20 cellular contexts compared by ENCODE assay signal in genomic region chr14:99606359-99606758, GRCh38. TPM values are rescaled to one million over a fixed set of nuclear protein-coding genes. Genes with fewer than 3 reads are reported as not detected.
DNase-seq lines count a peak whose midpoint lies in the region; ATAC-seq and TF ChIP-seq lines count a peak whose summit lies in the region.
"Had no signal": no experiment of that assay in that cellular context is flagged by ENCODE, and none has a peak within 500 bp of the region (broad histone marks: within the 10 kb centered on the region; RNA-seq: fewer than 3 reads in every experiment).

No MANE protein-coding gene starts in this region.

- peaks cover 22 to 30% (median 29%) of the 10 kb centered on the region in 3 donors for H3K4me1 Mint-ChIP-seq in T-cell
- peaks cover 9 to 21% of the 10 kb centered on the region in 2 donors for H3K4me1 Mint-ChIP-seq in stimulated activated naive B cell treated with anti-CD40 and anti-IgM and Interleukin-4, amounts not matched to agents 10 μg/mL and 1 μg/mL and 100 μg/mL, for 72 hours

- H4K20me1 ChIP-seq in hepatocyte (ENCODE audit: insufficient read depth, poor library complexity, severe bottlenecking): peaks cover 14% of the 10 kb centered on the region

- H3K27ac Mint-ChIP-seq in T-cell: no peak overlapping the region
- no peak overlapping the region for H3K27ac Mint-ChIP-seq in stimulated activated naive B cell treated with anti-CD40 and anti-IgM and Interleukin-4, amounts not matched to agents 10 μg/mL and 1 μg/mL and 100 μg/mL, for 72 hours

- H3K9me3 Mint-ChIP-seq in T-cell: no peaks in the 10 kb centered on the region
- H3K9me3 Mint-ChIP-seq in stimulated activated naive B cell treated with anti-CD40 and anti-IgM and Interleukin-4, amounts not matched to agents 10 μg/mL and 1 μg/mL and 100 μg/mL, for 72 hours: no peaks in the 10 kb centered on the region

- H3K4me1 ChIP-seq in HEK293 (ENCODE audit: control insufficient read depth, insufficient read depth, low read length) (peaks cover 7% of the 10 kb centered on the region), hepatocyte (ENCODE audit: insufficient read depth) (peaks cover 24% of the 10 kb centered on the region)

- no peaks in the 10 kb centered on the region for H3K27me3 Mint-ChIP-seq in T-cell
- H3K27me3 Mint-ChIP-seq in stimulated activated naive B cell treated with anti-CD40 and anti-IgM and Interleukin-4, amounts not matched to agents 10 μg/mL and 1 μg/mL and 100 μg/mL, for 72 hours: peaks cover 13 to 23% of the 10 kb centered on the region in 2 donors

- 48% methylated on average over 7 of the region's 7 CpGs for WGBS in hepatocyte (ENCODE audit: low lambda C conversion rate, missing lambda C conversion rate)

- H3K79me2 ChIP-seq in hepatocyte: peaks cover 22% of the 10 kb centered on the region

- H3K4me3 ChIP-seq in HEK293 (ENCODE audit: low read depth, low read length) (no peak overlapping the region), hepatocyte (no peak overlapping the region)
- H3K4me3 ChIP-seq: thyroid gland had no signal

- no peak overlapping the region for H2AFZ ChIP-seq in hepatocyte

- H3K36me3 Mint-ChIP-seq in T-cell: no peaks in the 10 kb centered on the region
- H3K36me3 Mint-ChIP-seq in stimulated activated naive B cell treated with anti-CD40 and anti-IgM and Interleukin-4, amounts not matched to agents 10 μg/mL and 1 μg/mL and 100 μg/mL, for 72 hours: no peaks in the 10 kb centered on the region

- CTCF ChIA-PET in HEK293 (lab: Yijun Ruan, JAX) (interaction anchor here (0.9 to 2.1 kb wide), 5 partner anchors 22 to 84 kb away, joined by 3 to 14 read pairs (median 4); no protein-coding TSS in a partner anchor), T-cell (lab: Charles Lee) (no interaction called here)

- ATAC-seq in T-cell (replicated peaks in 1 of 4) (no peak), esophagus mucosa (no peak)
- no peak for ATAC-seq in stimulated activated naive B cell treated with anti-CD40 and anti-IgM and Interleukin-4, amounts not matched to agents 10 μg/mL and 1 μg/mL and 100 μg/mL, for 72 hours (replicated peaks)
- ATAC-seq: left ventricle myocardium superior, sciatic nerve had no signal

- POLR2A ChIA-PET in HEK293 (lab: Yijun Ruan, JAX): interaction anchor here (1.5 kb wide), 1 partner anchor 82 kb away, joined by 4 read pairs; no protein-coding TSS in a partner anchor
- POLR2A ChIA-PET in T-cell (lab: Charles Lee): no interaction called here

- no peak for DNase-seq in T-cell
- peak; percentile 61 for DNase-seq in hepatocyte (ENCODE audit: low spot score)
- DNase-seq in stimulated activated naive B cell treated with anti-CD40 and anti-IgM and Interleukin-4, amounts not matched to agents 10 μg/mL and 1 μg/mL and 100 μg/mL, for 72 hours: no peak
- no peak for DNase-seq in SK-N-DZ (ENCODE audit: low spot score)
- DNase-seq: activated CD4-positive, alpha-beta T cell treated with anti-CD3 and anti-CD28 coated beads for 48 hours; aorta; cerebellar nuclear complex; effector CD8-positive, alpha-beta T cell; GM23248; NCI-H1417 treated with DMSO at 0.1 percent for 48 hours; NCI-H2171; NCI-H526; stimulated activated naive CD4-positive, alpha-beta T cell; T1000; thyroid gland had no signal

- H3K27me3 ChIP-seq in hepatocyte: no peaks in the 10 kb centered on the region
- H3K27me3 ChIP-seq: thyroid gland had no signal

- TF ChIP-seq CTCF in C4-2B (conservative IDR thresholded peaks at IDR 0.05): no peak
- TF ChIP-seq CTCF in HEK293 (tag by site-specific recombination; IDR thresholded peaks at IDR 0.05): no peak
- no peak for TF ChIP-seq CTCF in hepatocyte (IDR thresholded peaks at IDR 0.05; ENCODE audit: poor library complexity)

- H3K4me2 ChIP-seq in hepatocyte: peak overlapping the region; percentile 100

- H3K27ac ChIP-seq in C4-2B (peak overlapping the region; percentile 98), HEK293 (ENCODE audit: extremely low read depth, low read depth, low read length) (no peak overlapping the region), hepatocyte (peak overlapping the region; percentile 97)
- H3K27ac ChIP-seq: GM23248, thyroid gland had no signal

- no peaks in the 10 kb centered on the region for H3K36me3 ChIP-seq in HEK293 (ENCODE audit: control insufficient read depth in 2 of 2, insufficient read depth in 1 of 2, low read length in 2 of 2)
- no peaks in the 10 kb centered on the region for H3K36me3 ChIP-seq in hepatocyte (replicated peaks; ENCODE audit: insufficient read depth, low read depth)
- H3K36me3 ChIP-seq: thyroid gland had no signal

- H3K4me3 Mint-ChIP-seq in T-cell: peak overlapping the region in 2 of 3 donors; percentile 17
- H3K4me3 Mint-ChIP-seq in stimulated activated naive B cell treated with anti-CD40 and anti-IgM and Interleukin-4, amounts not matched to agents 10 μg/mL and 1 μg/mL and 100 μg/mL, for 72 hours: no peak overlapping the region

- no peaks in the 10 kb centered on the region for H3K9me2 ChIP-seq in hepatocyte (replicated peaks; ENCODE audit: insufficient read depth)

- H3K9me3 ChIP-seq in HEK293 (ENCODE audit: control insufficient read depth, insufficient read depth, low read depth, low read length): no peaks in the 10 kb centered on the region
- H3K9me3 ChIP-seq in hepatocyte (ENCODE audit: low read depth): no peaks in the 10 kb centered on the region
- H3K9me3 ChIP-seq: thyroid gland had no signal

TF ChIP-seq in HEK293, 187 proteins besides CTCF, POLR2A, EP300 and RAD21:
- TF ChIP-seq RBAK (tag by site-specific recombination; IDR thresholded peaks at IDR 0.05): no peak
- peak; percentile 52; the same call in 1 of the 2 replicates for TF ChIP-seq GLIS1 (tag by site-specific recombination; IDR thresholded peaks at IDR 0.05)
- peak; percentile 99 for TF ChIP-seq ZIC2 (tag by site-specific recombination; IDR thresholded peaks at IDR 0.05)
- TF ChIP-seq, protein P1, sequence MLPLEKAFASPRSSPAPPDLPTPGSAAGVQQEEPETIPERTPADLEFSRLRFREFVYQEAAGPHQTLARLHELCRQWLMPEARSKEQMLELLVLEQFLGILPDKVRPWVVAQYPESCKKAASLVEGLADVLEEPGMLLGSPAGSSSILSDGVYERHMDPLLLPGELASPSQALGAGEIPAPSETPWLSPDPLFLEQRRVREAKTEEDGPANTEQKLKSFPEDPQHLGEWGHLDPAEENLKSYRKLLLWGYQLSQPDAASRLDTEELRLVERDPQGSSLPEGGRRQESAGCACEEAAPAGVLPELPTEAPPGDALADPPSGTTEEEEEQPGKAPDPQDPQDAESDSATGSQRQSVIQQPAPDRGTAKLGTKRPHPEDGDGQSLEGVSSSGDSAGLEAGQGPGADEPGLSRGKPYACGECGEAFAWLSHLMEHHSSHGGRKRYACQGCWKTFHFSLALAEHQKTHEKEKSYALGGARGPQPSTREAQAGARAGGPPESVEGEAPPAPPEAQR (tag by site-specific recombination; IDR thresholded peaks at IDR 0.05): no peak
TF ChIP-seq in HEK293: peak in this region for 2.

RNA-seq across cellular contexts. Expression of gene CCDC85C, which starts 2.4 kb away (rescaled TPM):
- total RNA-seq in T-cell (10 to 100 TPM in 1 of 5 donors, 1 to 10 TPM in 4; 6.6 to 12.0 (median 9.1) TPM), hepatocyte (32.8 and 37.8 TPM in 2 replicates), esophagus mucosa (50.2 TPM)
- polyA plus RNA-seq in hepatocyte: 33.8 and 47.2 TPM in 2 replicates
- 20.3 and 23.2 TPM in 2 replicates for polyA plus RNA-seq in SK-N-DZ (2014; cell fraction: cytosol; rRNA removed)
- 13.6 and 14.7 TPM in 2 replicates for polyA plus RNA-seq in SK-N-DZ (2014; cell fraction: nucleus; rRNA removed)

RNA-seq across cellular contexts. Expression of gene HHIPL1, which starts 38.6 kb away (rescaled TPM):
- total RNA-seq in T-cell: under 1 TPM; 0.05 to 0.35 (median 0.23) TPM
- 0.64 and 0.83 TPM in 2 replicates for total RNA-seq in hepatocyte
- polyA plus RNA-seq in hepatocyte: 0.88 and 1.4 TPM in 2 replicates
- 0.28 TPM for total RNA-seq in esophagus mucosa
- not detected in 2 replicates for polyA plus RNA-seq in SK-N-DZ (2014; cell fraction: cytosol; rRNA removed)
- polyA plus RNA-seq in SK-N-DZ (2014; cell fraction: nucleus; rRNA removed): not detected in 2 replicates

Comparison
In these comparisons a context has a peak if more than half of its experiments do, and no peak if none do; other contexts are left out.
1. H3K4me3 Mint-ChIP-seq: peak in T-cell (2 of 3); none in stimulated activated naive B cell treated with anti-CD40 and anti-IgM and Interleukin-4, amounts not matched to agents 10 μg/mL and 1 μg/mL and 100 μg/mL, for 72 hours (0 of 2).